In genomic region chr18:71450258-71450657, GRCh38 we compare ENCODE assay signal across 15 cellular contexts.
"Had no signal": no experiment of that assay in that cellular context is flagged by ENCODE, and none has a peak within 500 bp of the region (broad histone marks: within the 10 kb centered on the region; RNA-seq: fewer than 3 reads in every experiment).

No MANE protein-coding gene starts in this region.

- H3K9me3 ChIP-seq: adrenal gland, suprapubic skin, transverse colon, uterus had no signal

- DNase-seq: activated CD4-positive, alpha-beta T cell treated with anti-CD3 and anti-CD28 coated beads, Interleukin-2, amount 50 U/mL, for 48 hours; activated gamma-delta T cell; adrenal gland; effector memory CD8-positive, alpha-beta T cell; transverse colon; uterus had no signal

- H3K4me3 ChIP-seq: adrenal gland, right atrium auricular region, skin epidermis, suprapubic skin, transverse colon, uterus had no signal

- H3K4me1 ChIP-seq: adrenal gland, right atrium auricular region, suprapubic skin, transverse colon, uterus had no signal

- H3K9me3 Mint-ChIP-seq: memory B cell; stimulated activated naive CD8-positive, alpha-beta T cell treated with anti-CD3 and anti-CD28 coated beads, Interleukin-15, Interleukin-2, amounts not matched to agents 100 ng/mL and 50 ng/mL, for 24 hours had no signal

- H3K27ac Mint-ChIP-seq: activated naive CD4-positive, alpha-beta T cell treated with anti-CD3 and anti-CD28 coated beads, Interleukin-2, amount 50 U/mL, for 72 hours; dendritic cell treated with granulocyte-macrophage colony-stimulating factor and Interleukin-4, amounts not matched to agents 40 ng/mL and 50 ng/mL, for 4 days; effector memory CD8-positive, alpha-beta T cell; memory B cell; progenitor cell of endocrine pancreas; stimulated activated naive CD8-positive, alpha-beta T cell treated with anti-CD3 and anti-CD28 coated beads, Interleukin-15, Interleukin-2, amounts not matched to agents 100 ng/mL and 50 ng/mL, for 24 hours had no signal

- H3K4me1 Mint-ChIP-seq: memory B cell, neural crest cell had no signal

- H3K36me3 ChIP-seq: adrenal gland, right atrium auricular region, suprapubic skin, transverse colon, uterus had no signal

- H3K27me3 ChIP-seq: adrenal gland, right atrium auricular region, suprapubic skin, transverse colon, uterus had no signal

- H3K27ac ChIP-seq: adrenal gland, right atrium auricular region, skin epidermis, suprapubic skin, transverse colon, uterus had no signal

- H3K27me3 Mint-ChIP-seq: dendritic cell treated with granulocyte-macrophage colony-stimulating factor and Interleukin-4, amounts not matched to agents 40 ng/mL and 50 ng/mL, for 4 days; effector memory CD8-positive, alpha-beta T cell; memory B cell; stimulated activated naive CD8-positive, alpha-beta T cell treated with anti-CD3 and anti-CD28 coated beads, Interleukin-15, Interleukin-2, amounts not matched to agents 100 ng/mL and 50 ng/mL, for 24 hours had no signal

- H3K4me3 Mint-ChIP-seq: dendritic cell treated with granulocyte-macrophage colony-stimulating factor and Interleukin-4, amounts not matched to agents 40 ng/mL and 50 ng/mL, for 4 days; effector memory CD8-positive, alpha-beta T cell; memory B cell; neural crest cell; stimulated activated naive CD8-positive, alpha-beta T cell treated with anti-CD3 and anti-CD28 coated beads, Interleukin-15, Interleukin-2, amounts not matched to agents 100 ng/mL and 50 ng/mL, for 24 hours had no signal

- H3K36me3 Mint-ChIP-seq: activated naive CD4-positive, alpha-beta T cell treated with anti-CD3 and anti-CD28 coated beads, Interleukin-2, amount 50 U/mL, for 72 hours; memory B cell had no signal
